In genomic region chr6:151682922-151683321, GRCh38 we compare ENCODE assay signal across 1 cellular context.
TF ChIP-seq lines count a peak whose summit lies in the region.

No MANE protein-coding gene starts in this region.

TF ChIP-seq in HepG2, 621 proteins besides CTCF, POLR2A, EP300 and RAD21 (continued from another document):
- TF ChIP-seq PBX3 (CRISPR knock-in tag; IDR thresholded peaks at IDR 0.05; ENCODE audit: borderline replicate concordance) = no peak
